ENCODE assay signal across 23 cellular contexts in genomic region chr6:30272032-30272431, GRCh38. TPM values are rescaled to one million over a fixed set of nuclear protein-coding genes. Genes with fewer than 3 reads are reported as not detected.
DNase-seq lines count a peak whose midpoint lies in the region; ATAC-seq, FAIRE-seq and TF ChIP-seq lines count a peak whose summit lies in the region.
"Had no signal": no experiment of that assay in that cellular context is flagged by ENCODE, and none has a peak within 500 bp of the region (broad histone marks: within the 10 kb centered on the region; RNA-seq: fewer than 3 reads in every experiment).

No MANE protein-coding gene starts in this region.

- ATAC-seq in A549 = no peak
- ATAC-seq in K562 = peak; percentile 60; the same call in 2 of the 3 replicates
- ATAC-seq in HG03439 (IDR thresholded peaks at IDR 0.05; ENCODE audit: unreplicated experiment) = no peak

- no peak overlapping the region for H2AFZ ChIP-seq in K562 (ENCODE audit: low read depth, low read length)

- no peak overlapping the region for H3K4me3 Mint-ChIP-seq in type B pancreatic cell

- in situ Hi-C loops in K562 (cut with MboI) = no loop called here

- no peak overlapping the region for H3K9ac ChIP-seq in K562 (ENCODE audit: insufficient read depth in 1 of 2, low read depth in 2 of 2, low read length in 2 of 2)
- H3K9ac ChIP-seq: BLaER1 treated with 17β-estradiol and CSF1 and Interleukin-3, amounts not matched to agents 10 nM and 100 nM had no signal

- no peaks in the 10 kb centered on the region for H4K20me1 ChIP-seq in K562 (replicated peaks; ENCODE audit: control insufficient read depth, insufficient read depth, low read length)
- H4K20me1 ChIP-seq: BLaER1 treated with 17β-estradiol and CSF1 and Interleukin-3, amounts not matched to agents 10 nM and 100 nM had no signal

- TF ChIP-seq RAD21 in A549 (conservative IDR thresholded peaks at IDR 0.05 in 1 of 2, IDR thresholded peaks at IDR 0.05 in 1 of 2) = no peak
- no peak for TF ChIP-seq RAD21 in K562 (CRISPR knock-in tag; conservative IDR thresholded peaks at IDR 0.05 in 1 of 2, IDR thresholded peaks at IDR 0.05 in 1 of 2)

- POLR2A ChIA-PET in A549 (lab: Yijun Ruan, JAX) = no interaction called here
- POLR2A ChIA-PET in K562 (lab: Yijun Ruan, JAX) = no interaction called here

- intact Hi-C loops in K562 (cut with micrococcal nuclease) = no loop called here

- H3K36me3 Mint-ChIP-seq in type B pancreatic cell = no peaks in the 10 kb centered on the region
- H3K36me3 Mint-ChIP-seq: CD4-positive, alpha-beta memory T cell had no signal

- H3K27me3 Mint-ChIP-seq in type B pancreatic cell = no peaks in the 10 kb centered on the region

- FAIRE-seq in A549 (lab: Jason Lieb, UNC) (no peak), K562 (lab: Jason Lieb, UNC) (no peak)
- FAIRE-seq: HTR-8/SVneo had no signal

- DNase-seq in A172 (ENCODE audit: low spot score) = peak; percentile 16
- DNase-seq in A549 (ENCODE audit: low read depth in 1 of 2, low spot score in 1 of 2) = no peak
- peak; percentile 26 for DNase-seq in NAMALWA (ENCODE audit: low spot score)
- no peak for DNase-seq in K562 (ENCODE audit: extremely low read depth in 1 of 4, low spot score in 3 of 4)
- DNase-seq in SKM-1 (lab: John Stamatoyannopoulos, UW; ENCODE audit: unreplicated experiment) = no peak
- no peak for DNase-seq in MG63
- DNase-seq in type B pancreatic cell (ENCODE audit: extremely low spot score, unreplicated experiment) = no peak
- DNase-seq: Caco-2; CD4-positive, alpha-beta memory T cell; H7; IMR-90; NCI-H1417; NCI-H1694 treated with DMSO at 0.1 percent for 48 hours; NCI-H2081 treated with DMSO at 0.1 percent for 48 hours; NCI-H2171 treated with DMSO at 0.1 percent for 48 hours; NCI-H524 treated with DMSO at 0.1 percent for 48 hours; NK-92 treated with Interleukin-12 subunit alpha and Interleukin-12 subunit beta, amount 100 ng/mL, for 24 hours; Peyer's patch; SW 1271; T-helper 2 cell had no signal

- H3K79me2 ChIP-seq in K562 (ENCODE audit: control insufficient read depth, insufficient read depth, low read length) = no peaks in the 10 kb centered on the region

- no peaks in the 10 kb centered on the region for H3K36me3 ChIP-seq in K562 (ENCODE audit: control insufficient read depth, insufficient read depth, low read length)
- no peaks in the 10 kb centered on the region for H3K36me3 ChIP-seq in MG63
- H3K36me3 ChIP-seq: Peyer's patch had no signal

- no peaks in the 10 kb centered on the region; a peak in 1 of 5 replicates for H3K27me3 ChIP-seq in K562 (ENCODE audit: control insufficient read depth in 2 of 2, insufficient read depth in 2 of 2, low read length in 2 of 2)
- no peaks in the 10 kb centered on the region for H3K27me3 ChIP-seq in MG63
- H3K27me3 ChIP-seq: BLaER1 treated with 17β-estradiol and CSF1 and Interleukin-3, amounts not matched to agents 10 nM and 100 nM; Peyer's patch had no signal

- H3K4me3 ChIP-seq in A549 (no peak overlapping the region), K562 (no peak overlapping the region), MG63 (no peak overlapping the region)
- H3K4me3 ChIP-seq: BLaER1 treated with 17β-estradiol and CSF1 and Interleukin-3, amounts not matched to agents 10 nM and 100 nM; Peyer's patch had no signal

- TF ChIP-seq CTCF in A549 (IDR thresholded peaks at IDR 0.05) = no peak
- TF ChIP-seq CTCF in K562 (IDR thresholded peaks at IDR 0.05 in 2 of 3, conservative IDR thresholded peaks at IDR 0.05 in 1 of 3; ENCODE audit: insufficient read depth in 2 of 3, low read depth in 1 of 3, low read length in 3 of 3) = no peak
- TF ChIP-seq CTCF in type B pancreatic cell (conservative IDR thresholded peaks at IDR 0.05) = no peak

- no peak overlapping the region for H3K4me2 ChIP-seq in A549
- H3K4me2 ChIP-seq in K562 (ENCODE audit: insufficient read depth, low read length) = no peak overlapping the region
- H3K4me2 ChIP-seq: BLaER1 treated with 17β-estradiol and CSF1 and Interleukin-3, amounts not matched to agents 10 nM and 100 nM had no signal

- H3K4me1 Mint-ChIP-seq in type B pancreatic cell (ENCODE audit: unreplicated experiment) = no peaks in the 10 kb centered on the region
- H3K4me1 Mint-ChIP-seq: CD4-positive, alpha-beta memory T cell had no signal

- H3K4me1 ChIP-seq in A549 (no peaks in the 10 kb centered on the region), K562 (replicated peaks in 1 of 2; ENCODE audit: control insufficient read depth in 2 of 2, insufficient read depth in 2 of 2, low read length in 2 of 2) (no peaks in the 10 kb centered on the region)
- H3K4me1 ChIP-seq: Caco-2, Peyer's patch had no signal

- TF ChIP-seq EP300 in A549 (IDR thresholded peaks at IDR 0.05) (no peak), K562 (IDR thresholded peaks at IDR 0.05; ENCODE audit: low read length) (no peak)

- H3K9me3 ChIP-seq in A549 (peaks cover 9% of the 10 kb centered on the region; the same call in 1 of the 3 replicates), K562 (replicated peaks; ENCODE audit: control insufficient read depth, insufficient read depth, low read depth, low read length) (0 out of 2 replicates have a peak, but pooled peaks cover 2% of the 10 kb centered on the region), MG63 (no peaks in the 10 kb centered on the region)
- H3K9me3 ChIP-seq: Caco-2, Peyer's patch had no signal

- TF ChIP-seq POLR2A in A549 (IDR thresholded peaks at IDR 0.05; ENCODE audit: low read length) (no peak), K562 (conservative IDR thresholded peaks at IDR 0.05) (no peak)

- H3K27ac Mint-ChIP-seq in type B pancreatic cell = no peak overlapping the region
- H3K27ac Mint-ChIP-seq: CD4-positive, alpha-beta memory T cell had no signal

- no peaks in the 10 kb centered on the region for H3K9me1 ChIP-seq in K562 (ENCODE audit: control insufficient read depth, insufficient read depth, low read length)

- BruUV-seq in K562 (replicated peaks; lab: Mats Ljungman, UMichigan) = no TSS peak

- H3K27ac ChIP-seq in A549 = no peak overlapping the region
- no peak overlapping the region for H3K27ac ChIP-seq in K562 (ENCODE audit: extremely low read depth, low read depth, low read length)
- H3K27ac ChIP-seq: BLaER1 treated with 17β-estradiol and CSF1 and Interleukin-3, amounts not matched to agents 10 nM and 100 nM; Peyer's patch had no signal

- peaks cover 8% of the 10 kb centered on the region for H3K9me3 Mint-ChIP-seq in type B pancreatic cell

- CTCF ChIA-PET in A549 (lab: Yijun Ruan, JAX) = no interaction called here
- CTCF ChIA-PET in K562 (lab: Yijun Ruan, JAX; ENCODE audit: low intra/inter-chr PET ratio) = interaction anchor here (0.6 kb wide), 1 partner anchor 85 kb away, joined by 7 read pairs; no protein-coding TSS in a partner anchor

RNA-seq across cellular contexts. Expression of gene TRIM39, which starts 54.7 kb away (rescaled TPM):
- 7.9 and 24.0 TPM in 2 replicates for total RNA-seq in A172 (2014; rRNA removed; shearing (Covaris generic))
- polyA plus RNA-seq in A549 (2011; rRNA removed) = 5.3 and 7.1 TPM in 2 replicates
- polyA plus RNA-seq in A549 (2012; cell fraction: cytosol; rRNA removed) = 3.9 and 4.1 TPM in 2 replicates
- 7.7 and 11.0 TPM in 2 replicates for polyA plus RNA-seq in A549 (2012; cell fraction: nucleus; rRNA removed)
- 7.1 to 9.1 TPM (median 8.1 TPM) in 3 replicates for polyA plus RNA-seq in A549 (2017; fragmentation: RNase III; extraction: RNeasy Plus Mini Kit Qiagen cat#74134 plus additional on column Dnase treatment)
- polyA minus RNA-seq in A549 (2011; rRNA and poly(A)+ RNA removed) = 7.9 and 8.9 TPM in 2 replicates
- total RNA-seq in K562 (2011; cell fraction: chromatin; rRNA removed; ENCODE audit: low replicate concordance) = 32.1 and 33.3 TPM in 2 replicates
- 19.3 and 21.2 TPM in 2 replicates for total RNA-seq in K562 (2011; cell fraction: nucleolus; rRNA removed)
- total RNA-seq in K562 (2011; cell fraction: nucleoplasm; rRNA removed) = 21.7 and 22.1 TPM in 2 replicates
- total RNA-seq in K562 (2014; rRNA removed) = 12.5 and 14.8 TPM in 2 replicates
- 12.8 and 13.7 TPM in 2 replicates for total RNA-seq in K562 (2014; rRNA removed; fragmentation: Illumina TruSeq; extraction: Trizol)
- total RNA-seq in K562 (2015; rRNA removed; fragmentation: Illumina TruSeq; extraction: Trizol) = 10.2 TPM in 2 replicates
- total RNA-seq in K562 (2021) = 15.3 and 17.4 TPM in 2 replicates
- polyA plus RNA-seq in K562 (2011; rRNA removed) = 11.6 and 17.1 TPM in 2 replicates
- polyA plus RNA-seq in K562 (2011; cell fraction: cytosol; rRNA removed) = 9.0 and 10.0 TPM in 2 replicates
- 35.2 and 49.0 TPM in 2 replicates for polyA plus RNA-seq in K562 (2011; cell fraction: nucleus; rRNA removed)
- 10.5 and 11.9 TPM in 2 replicates for polyA plus RNA-seq in K562 (2012)
- polyA plus RNA-seq in K562 (2014; fragmentation: Illumina TruSeq; extraction: Trizol) = 17.6 and 17.7 TPM in 2 replicates
- 1 to 10 TPM; 5.6 to 5.8 TPM for polyA plus RNA-seq in K562 (2014; fragmentation: Nextera tagmentation; extraction: Ambion mirVana)
- polyA plus RNA-seq in K562 (2014; rRNA removed) = 17.2 and 18.4 TPM in 2 replicates
- 9.4 and 12.4 TPM in 2 replicates for polyA minus RNA-seq in K562 (2011; rRNA and poly(A)+ RNA removed)
- polyA minus RNA-seq in K562 (2011; cell fraction: cytosol; rRNA and poly(A)+ RNA removed) = 7.5 and 12.2 TPM in 2 replicates
- 16.7 and 20.2 TPM in 2 replicates for polyA minus RNA-seq in K562 (2011; cell fraction: nucleus; rRNA and poly(A)+ RNA removed)
- 7.6 and 9.3 TPM in 2 replicates for total RNA-seq in MG63 (2014; rRNA removed; shearing (Covaris generic); ENCODE audit: low replicate concordance)
- total RNA-seq in type B pancreatic cell (ENCODE audit: low replicate concordance) = 13.7 and 16.4 TPM in 2 replicates

RNA-seq across cellular contexts. Expression of gene TRIM26, which starts 58.8 kb away (rescaled TPM):
- 27.8 and 37.0 TPM in 2 replicates for total RNA-seq in A172 (2014; rRNA removed; shearing (Covaris generic))
- polyA plus RNA-seq in A549 (2011; rRNA removed) (23.3 and 30.4 TPM in 2 replicates), A549 (2017; fragmentation: RNase III; extraction: RNeasy Plus Mini Kit Qiagen cat#74134 plus additional on column Dnase treatment) (28.2 to 31.1 TPM (median 30.4 TPM) in 3 replicates), K562 (2011; rRNA removed) (1.4 and 2.0 TPM in 2 replicates), K562 (2014; fragmentation: Illumina TruSeq; extraction: Trizol) (5.0 and 5.1 TPM in 2 replicates), K562 (2014; fragmentation: Nextera tagmentation; extraction: Ambion mirVana) (1 to 10 TPM in 1 of 2 experiments, under 1 TPM in 1; 0.80 to 1.1 TPM), K562 (2014; rRNA removed) (2.6 and 3.7 TPM in 2 replicates)
- 23.0 and 23.2 TPM in 2 replicates for polyA plus RNA-seq in A549 (2012; cell fraction: cytosol; rRNA removed)
- polyA plus RNA-seq in A549 (2012; cell fraction: nucleus; rRNA removed) = 31.4 and 38.2 TPM in 2 replicates
- 27.5 and 32.3 TPM in 2 replicates for polyA minus RNA-seq in A549 (2011; rRNA and poly(A)+ RNA removed)
- 2.1 and 2.6 TPM in 2 replicates for total RNA-seq in K562 (2011; cell fraction: chromatin; rRNA removed; ENCODE audit: low replicate concordance)
- 1.1 and 1.2 TPM in 2 replicates for total RNA-seq in K562 (2011; cell fraction: nucleolus; rRNA removed)
- 2.0 and 3.1 TPM in 2 replicates for total RNA-seq in K562 (2011; cell fraction: nucleoplasm; rRNA removed)
- total RNA-seq in K562 (2014; rRNA removed) (2.8 and 5.3 TPM in 2 replicates), K562 (2014; rRNA removed; fragmentation: Illumina TruSeq; extraction: Trizol) (2.2 TPM in 2 replicates), K562 (2015; rRNA removed; fragmentation: Illumina TruSeq; extraction: Trizol) (3.7 and 4.3 TPM in 2 replicates), K562 (2021) (5.0 and 5.3 TPM in 2 replicates), type B pancreatic cell (ENCODE audit: low replicate concordance) (46.3 and 76.5 TPM in 2 replicates)
- 1.1 and 1.2 TPM in 2 replicates for polyA plus RNA-seq in K562 (2011; cell fraction: cytosol; rRNA removed)
- 1.9 and 2.2 TPM in 2 replicates for polyA plus RNA-seq in K562 (2011; cell fraction: nucleus; rRNA removed)
- polyA plus RNA-seq in K562 (2012) = 3.4 and 3.5 TPM in 2 replicates
- polyA minus RNA-seq in K562 (2011; rRNA and poly(A)+ RNA removed) = 1.2 and 1.3 TPM in 2 replicates
- 1.4 and 1.6 TPM in 2 replicates for polyA minus RNA-seq in K562 (2011; cell fraction: cytosol; rRNA and poly(A)+ RNA removed)
- 0.67 and 0.94 TPM in 2 replicates for polyA minus RNA-seq in K562 (2011; cell fraction: nucleus; rRNA and poly(A)+ RNA removed)
- total RNA-seq in MG63 (2014; rRNA removed; shearing (Covaris generic); ENCODE audit: low replicate concordance) = 44.3 and 60.7 TPM in 2 replicates

Comparison
In these comparisons a context has a peak if more than half of its experiments do, and no peak if none do; other contexts are left out.
1. DNase-seq: peak in A172 (single experiment) and NAMALWA (single experiment); none in A549 (0 of 2), K562 (0 of 4), SKM-1 (single experiment), MG63 (single experiment) and type B pancreatic cell (single experiment).